Comparison of ENCODE assay signal across 9 cellular contexts in genomic region chr19:18029617-18030338, GRCh38. TPM values are rescaled to one million over a fixed set of nuclear protein-coding genes. Genes with fewer than 3 reads are reported as not detected.
DNase-seq lines count a peak whose midpoint lies in the region; ATAC-seq and TF ChIP-seq lines count a peak whose summit lies in the region.
"Had no signal": no experiment of that assay in that cellular context is flagged by ENCODE, and none has a peak within 500 bp of the region (broad histone marks: within the 10 kb centered on the region; RNA-seq: fewer than 3 reads in every experiment).

No MANE protein-coding gene starts in this region.

- H3K4me1 ChIP-seq in heart right ventricle (peaks cover 0 to 24% (median 10%) of the 10 kb centered on the region in 9 donors), upper lobe of right lung (peaks cover 11% of the 10 kb centered on the region)

- H3K27ac Mint-ChIP-seq in activated naive CD4-positive, alpha-beta T cell treated with anti-CD3 and anti-CD28 coated beads, Interleukin-2, amount 50 U/mL, for 24 hours: peak overlapping the region; percentile 70
- H3K27ac Mint-ChIP-seq in activated CD4-positive, alpha-beta T cell treated with anti-CD3 and anti-CD28 coated beads, Interleukin-2, amount 10 ng/mL, durations not matched to agents 24 days and 14 days: no peak overlapping the region

- H3K27me3 ChIP-seq in heart right ventricle (no peaks in the 10 kb centered on the region), upper lobe of right lung (no peaks in the 10 kb centered on the region)

- no peak for DNase-seq in activated naive CD4-positive, alpha-beta T cell (lab: John Stamatoyannopoulos, UW)
- peak; percentile 82 for DNase-seq in RPMI7951 (ENCODE audit: low read depth)
- no peak for DNase-seq in heart right ventricle
- DNase-seq in upper lobe of right lung: no peak
- DNase-seq in amniotic stem cell (lab: John Stamatoyannopoulos, UW): no peak
- no peak for DNase-seq in NCI-H1436 treated with DMSO at 0.1 percent for 48 hours (lab: John Stamatoyannopoulos, UW)
- DNase-seq in activated CD4-positive, alpha-beta T cell treated with anti-CD3 and anti-CD28 coated beads, Interleukin-2, amount 10 ng/mL, durations not matched to agents 24 days and 14 days: no peak
- DNase-seq: NCI-H1048 had no signal

- TF ChIP-seq CTCF in heart right ventricle (IDR thresholded peaks at IDR 0.05) (no peak), upper lobe of right lung (IDR thresholded peaks at IDR 0.05) (no peak)

- H3K27me3 Mint-ChIP-seq in activated naive CD4-positive, alpha-beta T cell treated with anti-CD3 and anti-CD28 coated beads, Interleukin-2, amount 50 U/mL, for 24 hours: no peaks in the 10 kb centered on the region
- H3K27me3 Mint-ChIP-seq in activated CD4-positive, alpha-beta T cell treated with anti-CD3 and anti-CD28 coated beads, Interleukin-2, amount 10 ng/mL, durations not matched to agents 24 days and 14 days: no peaks in the 10 kb centered on the region

- peaks cover 37% of the 10 kb centered on the region for H3K4me1 Mint-ChIP-seq in activated naive CD4-positive, alpha-beta T cell treated with anti-CD3 and anti-CD28 coated beads, Interleukin-2, amount 50 U/mL, for 24 hours
- H3K4me1 Mint-ChIP-seq in activated CD4-positive, alpha-beta T cell treated with anti-CD3 and anti-CD28 coated beads, Interleukin-2, amount 10 ng/mL, durations not matched to agents 24 days and 14 days: peaks cover 17% of the 10 kb centered on the region

- peak in 7 of 8 donors; percentile 11 to 81 (median 46) for ATAC-seq in heart right ventricle
- peak; percentile 51 for ATAC-seq in upper lobe of right lung

- H3K4me3 Mint-ChIP-seq in activated naive CD4-positive, alpha-beta T cell treated with anti-CD3 and anti-CD28 coated beads, Interleukin-2, amount 50 U/mL, for 24 hours: no peak overlapping the region
- no peak overlapping the region for H3K4me3 Mint-ChIP-seq in activated CD4-positive, alpha-beta T cell treated with anti-CD3 and anti-CD28 coated beads, Interleukin-2, amount 10 ng/mL, durations not matched to agents 24 days and 14 days

- intact Hi-C loops in heart right ventricle (cut with DNase I) (no loop called here), upper lobe of right lung (cut with DNase I) (no loop called here)
- intact Hi-C loops in activated CD4-positive, alpha-beta T cell treated with anti-CD3 and anti-CD28 coated beads, Interleukin-2, amount 10 ng/mL, durations not matched to agents 24 days and 14 days (cut with micrococcal nuclease): no loop called here

- no peaks in the 10 kb centered on the region for H3K9me3 Mint-ChIP-seq in activated naive CD4-positive, alpha-beta T cell treated with anti-CD3 and anti-CD28 coated beads, Interleukin-2, amount 50 U/mL, for 24 hours
- no peaks in the 10 kb centered on the region for H3K9me3 Mint-ChIP-seq in activated CD4-positive, alpha-beta T cell treated with anti-CD3 and anti-CD28 coated beads, Interleukin-2, amount 10 ng/mL, durations not matched to agents 24 days and 14 days

- H3K9me3 ChIP-seq in heart right ventricle: no peaks in the 10 kb centered on the region
- H3K9me3 ChIP-seq in upper lobe of right lung: no peaks in the 10 kb centered on the region

- H3K36me3 Mint-ChIP-seq in activated naive CD4-positive, alpha-beta T cell treated with anti-CD3 and anti-CD28 coated beads, Interleukin-2, amount 50 U/mL, for 24 hours: no peaks in the 10 kb centered on the region
- peaks cover 2% of the 10 kb centered on the region for H3K36me3 Mint-ChIP-seq in activated CD4-positive, alpha-beta T cell treated with anti-CD3 and anti-CD28 coated beads, Interleukin-2, amount 10 ng/mL, durations not matched to agents 24 days and 14 days (ENCODE audit: low read depth)

- H3K4me3 ChIP-seq in heart right ventricle (no peak overlapping the region), upper lobe of right lung (no peak overlapping the region)

- peak overlapping the region in 2 of 10 donors; percentile 16 to 31 for H3K27ac ChIP-seq in heart right ventricle
- H3K27ac ChIP-seq in upper lobe of right lung: peak overlapping the region; percentile 26

- WGBS in heart right ventricle, 2 donors: 55 to 62% methylated on average over 8 of the region's 8 CpGs

- H3K36me3 ChIP-seq in heart right ventricle: no peaks in the 10 kb centered on the region
- no peaks in the 10 kb centered on the region for H3K36me3 ChIP-seq in upper lobe of right lung

RNA-seq across cellular contexts. Expression of gene ARRDC2, which starts 21.8 kb away (rescaled TPM):
- total RNA-seq in RPMI7951 (2014; rRNA removed; shearing (Covaris generic)): 8.8 and 11.3 TPM in 2 replicates
- total RNA-seq in heart right ventricle: 10 to 100 TPM in 5 of 10 donors, 1 to 10 TPM in 5; 4.8 to 22.4 (median 10.0) TPM
- polyA plus RNA-seq in heart right ventricle: 10 to 100 TPM; 19.3 to 45.5 TPM
- 82.7 TPM for total RNA-seq in upper lobe of right lung
- total RNA-seq in activated CD4-positive, alpha-beta T cell treated with anti-CD3 and anti-CD28 coated beads, Interleukin-2, amount 10 ng/mL, durations not matched to agents 24 days and 14 days: 41.3 and 41.7 TPM in 2 replicates

RNA-seq across cellular contexts. Expression of gene IL12RB1, which starts 57.0 kb away (rescaled TPM):
- 2.3 and 4.3 TPM in 2 replicates for total RNA-seq in RPMI7951 (2014; rRNA removed; shearing (Covaris generic))
- total RNA-seq in heart right ventricle (1 to 10 TPM in 2 of 10 donors, under 1 TPM in 8; 0.24 to 5.4 (median 0.45) TPM), upper lobe of right lung (6.2 TPM)
- polyA plus RNA-seq in heart right ventricle: under 1 TPM; 0.36 to 0.51 TPM
- total RNA-seq in activated CD4-positive, alpha-beta T cell treated with anti-CD3 and anti-CD28 coated beads, Interleukin-2, amount 10 ng/mL, durations not matched to agents 24 days and 14 days: 37.0 and 38.8 TPM in 2 replicates
